9 cellular contexts compared by ENCODE assay signal in genomic region chr17:4101127-4101798, GRCh38. TPM values are rescaled to one million over a fixed set of nuclear protein-coding genes. Genes with fewer than 3 reads are reported as not detected.
DNase-seq lines count a peak whose midpoint lies in the region; ATAC-seq and TF ChIP-seq lines count a peak whose summit lies in the region.
"Had no signal": no experiment of that assay in that cellular context is flagged by ENCODE, and none has a peak within 500 bp of the region (broad histone marks: within the 10 kb centered on the region; RNA-seq: fewer than 3 reads in every experiment).

No MANE protein-coding gene starts in this region.

- H3K4me3 ChIP-seq in thyroid gland (replicated peaks in 1 of 3), result no peak overlapping the region

- intact Hi-C loops in thyroid gland (cut with DNase I), result no loop called here

- ATAC-seq in activated CD8-positive, alpha-beta memory T cell treated with anti-CD3 and anti-CD28 coated beads, Interleukin-2, amount 10 ng/mL, durations not matched to agents 7 days and 5 days, result no peak
- ATAC-seq in left lobe of liver, result peak; percentile 41

- peaks cover 8 to 9% of the 10 kb centered on the region in 2 donors for H3K4me1 ChIP-seq in thyroid gland

- H3K4me3 Mint-ChIP-seq in activated CD8-positive, alpha-beta memory T cell treated with anti-CD3 and anti-CD28 coated beads, Interleukin-2, amount 10 ng/mL, durations not matched to agents 7 days and 5 days, result no peak overlapping the region

- no peak for TF ChIP-seq CTCF in thyroid gland (IDR thresholded peaks at IDR 0.05)

- no peaks in the 10 kb centered on the region for H3K27me3 ChIP-seq in thyroid gland

- no peak for TF ChIP-seq POLR2A in thyroid gland (IDR thresholded peaks at IDR 0.05)

- H3K9me3 Mint-ChIP-seq in activated CD8-positive, alpha-beta memory T cell treated with anti-CD3 and anti-CD28 coated beads, Interleukin-2, amount 10 ng/mL, durations not matched to agents 7 days and 5 days (ENCODE audit: low read depth), result no peaks in the 10 kb centered on the region

- peaks cover 31 to 50% of the 10 kb centered on the region in 2 donors for H3K36me3 ChIP-seq in thyroid gland

- CTCF ChIA-PET in activated CD8-positive, alpha-beta memory T cell treated with anti-CD3 and anti-CD28 coated beads, Interleukin-2, amount 10 ng/mL, durations not matched to agents 7 days and 5 days (lab: Charles Lee), result interaction anchor here (1.3 kb wide), 1 partner anchor 29 kb away, joined by 3 read pairs; no protein-coding TSS in a partner anchor

- H3K9me3 ChIP-seq in thyroid gland, result no peaks in the 10 kb centered on the region

- H3K27me3 Mint-ChIP-seq in activated CD8-positive, alpha-beta memory T cell treated with anti-CD3 and anti-CD28 coated beads, Interleukin-2, amount 10 ng/mL, durations not matched to agents 7 days and 5 days, result no peaks in the 10 kb centered on the region

- DNase-seq in activated CD8-positive, alpha-beta memory T cell treated with anti-CD3 and anti-CD28 coated beads, Interleukin-2, amount 10 ng/mL, durations not matched to agents 7 days and 5 days, result no peak
- no peak for DNase-seq in activated CD8-positive, alpha-beta memory T cell treated with anti-CD3 and anti-CD28 coated beads, Interleukin-2, amount 50 U/mL, for 4 hours
- peak; percentile 29 for DNase-seq in astrocyte of the hippocampus (ENCODE audit: low read depth, low spot score)
- no peak for DNase-seq in left lobe of liver (ENCODE audit: low spot score)
- DNase-seq in thyroid gland, result no peak
- no peak for DNase-seq in Kasumi-1 (lab: John Stamatoyannopoulos, UW)
- no peak for DNase-seq in occipital lobe (lab: John Stamatoyannopoulos, UW)
- no peak for DNase-seq in A172 (ENCODE audit: low spot score)
- DNase-seq: AML-193 had no signal

- H3K36me3 Mint-ChIP-seq in activated CD8-positive, alpha-beta memory T cell treated with anti-CD3 and anti-CD28 coated beads, Interleukin-2, amount 10 ng/mL, durations not matched to agents 7 days and 5 days, result peaks cover 42% of the 10 kb centered on the region

- H3K4me1 Mint-ChIP-seq in activated CD8-positive, alpha-beta memory T cell treated with anti-CD3 and anti-CD28 coated beads, Interleukin-2, amount 10 ng/mL, durations not matched to agents 7 days and 5 days, result peaks cover 10% of the 10 kb centered on the region

- WGBS in thyroid gland, 2 donors, result 74 to 79% methylated on average over 12 of the region's 12 CpGs

- peak overlapping the region; percentile 20 for H3K27ac Mint-ChIP-seq in activated CD8-positive, alpha-beta memory T cell treated with anti-CD3 and anti-CD28 coated beads, Interleukin-2, amount 10 ng/mL, durations not matched to agents 7 days and 5 days

- peak overlapping the region in 2 of 3 donors; percentile 19 to 57 for H3K27ac ChIP-seq in thyroid gland

RNA-seq across cellular contexts. Expression of gene ZZEF1, which starts 41.6 kb away (rescaled TPM):
- total RNA-seq in activated CD8-positive, alpha-beta memory T cell treated with anti-CD3 and anti-CD28 coated beads, Interleukin-2, amount 10 ng/mL, durations not matched to agents 7 days and 5 days, result 10 to 100 TPM; 49.6 to 61.9 TPM
- total RNA-seq in left lobe of liver (19.1 TPM), thyroid gland (100 to 1,000 TPM in 2 of 4 donors, 10 to 100 TPM in 2; 65.0 to 114 (median 88.4) TPM), occipital lobe (44.5 TPM)
- 21.1 and 22.4 TPM in 2 replicates for total RNA-seq in A172 (2014; rRNA removed; shearing (Covaris generic))

RNA-seq across cellular contexts. Expression of gene CYB5D2, which starts 41.7 kb away (rescaled TPM):
- 1 to 10 TPM; 7.2 to 8.6 TPM for total RNA-seq in activated CD8-positive, alpha-beta memory T cell treated with anti-CD3 and anti-CD28 coated beads, Interleukin-2, amount 10 ng/mL, durations not matched to agents 7 days and 5 days
- 18.8 TPM for total RNA-seq in left lobe of liver
- 10 to 100 TPM; 45.9 to 62.8 (median 51.6) TPM for total RNA-seq in thyroid gland
- 26.2 TPM for total RNA-seq in occipital lobe
- total RNA-seq in A172 (2014; rRNA removed; shearing (Covaris generic)), result 23.4 and 32.7 TPM in 2 replicates
